Comparison of ENCODE assay signal across 5 cellular contexts in genomic region chr10:79623663-79624062, GRCh38. TPM values are rescaled to one million over a fixed set of nuclear protein-coding genes. Genes with fewer than 3 reads are reported as not detected.
"Had no signal": no experiment of that assay in that cellular context is flagged by ENCODE, and none has a peak within 500 bp of the region (broad histone marks: within the 10 kb centered on the region; RNA-seq: fewer than 3 reads in every experiment).

No MANE protein-coding gene starts in this region.

RNA-seq across cellular contexts. Expression of gene SFTPA1, which starts 12.9 kb away (rescaled TPM):
- total RNA-seq: HepG2, HT-29, HT1080, IMR-90 had no signal
- polyA plus RNA-seq: HepG2, IgD-negative memory B cell, IMR-90 had no signal
